ENCODE assay signal across 1 cellular context in the genomic region with DNA sequence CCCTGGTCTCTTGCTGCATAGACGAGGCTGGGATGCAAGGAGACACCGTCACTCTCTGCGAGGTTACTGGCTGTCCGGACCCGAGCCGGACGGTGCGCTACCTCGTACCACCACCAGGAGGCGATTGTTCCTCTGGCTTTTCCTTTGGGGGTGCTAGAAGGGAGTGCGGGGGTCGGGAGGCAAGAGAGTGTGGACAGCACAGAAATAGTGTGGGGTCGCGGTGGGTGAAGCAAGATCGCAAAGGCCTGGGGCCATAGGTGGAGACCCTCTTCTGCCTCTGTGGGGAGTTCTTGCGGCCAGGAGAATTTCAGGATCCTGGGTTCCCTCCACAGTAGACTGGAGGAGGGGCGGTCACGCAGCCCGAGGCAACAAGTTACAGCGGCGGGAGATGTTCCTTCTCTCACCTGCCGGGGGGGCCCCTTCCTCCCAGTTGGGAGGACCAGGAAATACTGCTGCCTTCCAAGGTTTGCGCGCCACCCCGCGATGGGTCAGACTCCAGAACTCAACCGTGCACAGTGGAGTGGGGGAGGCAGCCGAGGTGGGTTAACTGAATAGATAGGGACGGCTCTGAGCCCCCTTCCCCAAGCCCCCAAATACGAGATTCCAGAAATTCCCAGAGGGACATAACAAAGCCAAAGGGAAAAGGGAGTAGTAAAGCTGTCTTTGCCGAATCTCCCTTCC.
TF ChIP-seq lines count a peak whose summit lies in the region.

No MANE protein-coding gene starts in this region.

TF ChIP-seq in K562, 482 proteins besides CTCF, POLR2A, EP300 and RAD21:
- TF ChIP-seq ELK1 (CRISPR knock-in tag; IDR thresholded peaks at IDR 0.05), result no peak
- TF ChIP-seq C11orf30 (IDR thresholded peaks at IDR 0.05; ENCODE audit: low read depth), result no peak
- no peak for TF ChIP-seq SETDB1 (IDR thresholded peaks at IDR 0.05; ENCODE audit: low read length)
- no peak for TF ChIP-seq PTRF (tag; IDR thresholded peaks at IDR 0.05)
- TF ChIP-seq, protein P1, sequence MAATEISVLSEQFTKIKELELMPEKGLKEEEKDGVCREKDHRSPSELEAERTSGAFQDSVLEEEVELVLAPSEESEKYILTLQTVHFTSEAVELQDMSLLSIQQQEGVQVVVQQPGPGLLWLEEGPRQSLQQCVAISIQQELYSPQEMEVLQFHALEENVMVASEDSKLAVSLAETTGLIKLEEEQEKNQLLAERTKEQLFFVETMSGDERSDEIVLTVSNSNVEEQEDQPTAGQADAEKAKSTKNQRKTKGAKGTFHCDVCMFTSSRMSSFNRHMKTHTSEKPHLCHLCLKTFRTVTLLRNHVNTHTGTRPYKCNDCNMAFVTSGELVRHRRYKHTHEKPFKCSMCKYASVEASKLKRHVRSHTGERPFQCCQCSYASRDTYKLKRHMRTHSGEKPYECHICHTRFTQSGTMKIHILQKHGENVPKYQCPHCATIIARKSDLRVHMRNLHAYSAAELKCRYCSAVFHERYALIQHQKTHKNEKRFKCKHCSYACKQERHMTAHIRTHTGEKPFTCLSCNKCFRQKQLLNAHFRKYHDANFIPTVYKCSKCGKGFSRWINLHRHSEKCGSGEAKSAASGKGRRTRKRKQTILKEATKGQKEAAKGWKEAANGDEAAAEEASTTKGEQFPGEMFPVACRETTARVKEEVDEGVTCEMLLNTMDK (IDR thresholded peaks at IDR 0.05; ENCODE audit: borderline replicate concordance, insufficient read depth, low read depth, low read length, poor library complexity, severe bottlenecking), result peak; percentile 45
- no peak for TF ChIP-seq LEF1 (IDR thresholded peaks at IDR 0.05)
- peak; percentile 68 for TF ChIP-seq SMC3 (conservative IDR thresholded peaks at IDR 0.05; ENCODE audit: insufficient read depth, low read depth, low read length)
- no peak for TF ChIP-seq ZBED1 (IDR thresholded peaks at IDR 0.05)
- TF ChIP-seq RB1 (IDR thresholded peaks at IDR 0.05; ENCODE audit: low read depth), result 0 out of 2 replicates have a peak, but pooled peaks have one; percentile 29
- TF ChIP-seq ZNF740 (CRISPR knock-in tag; IDR thresholded peaks at IDR 0.05), result peak; percentile 65; the same call in 1 of the 2 replicates
- peak in 1 of 2 experiments; percentile 51; a peak in 1 of 4 replicates for TF ChIP-seq ZNF740 (tag; IDR thresholded peaks at IDR 0.05)
- TF ChIP-seq ZNF347 (CRISPR knock-in tag; IDR thresholded peaks at IDR 0.05; ENCODE audit: low read depth), result no peak
